In genomic region chr12:102406033-102406584, GRCh38 we compare ENCODE assay signal across 1 cellular context.
TF ChIP-seq lines count a peak whose summit lies in the region.

No MANE protein-coding gene starts in this region.

TF ChIP-seq in K562, 482 proteins besides CTCF, POLR2A, EP300 and RAD21 (continued from another document and continues in another):
- TF ChIP-seq HES1 (IDR thresholded peaks at IDR 0.05; ENCODE audit: low read depth) (no peak), SOX6 (IDR thresholded peaks at IDR 0.05) (peak; percentile 98), NFE2 (IDR thresholded peaks at IDR 0.05; ENCODE audit: low read depth) (peak; percentile 42; the same call in 1 of the 2 replicates), ATF7 (IDR thresholded peaks at IDR 0.05) (peak; percentile 44; the same call in 1 of the 2 replicates), SMAD4 (CRISPR knock-in tag; conservative IDR thresholded peaks at IDR 0.05) (peak; percentile 68), NCOR1 (IDR thresholded peaks at IDR 0.05) (peak; percentile 46; the same call in 1 of the 2 replicates), USF2 (CRISPR knock-in tag; IDR thresholded peaks at IDR 0.05) (peak; percentile 59), MAFF (IDR thresholded peaks at IDR 0.05; ENCODE audit: low read length) (no peak), RCOR1 (IDR thresholded peaks at IDR 0.05; ENCODE audit: borderline replicate concordance in 1 of 2, low read depth in 2 of 2, low read length in 2 of 2) (peak in 1 of 2 experiments; percentile 34; a peak in 1 of 4 replicates), THRB (CRISPR knock-in tag; conservative IDR thresholded peaks at IDR 0.05) (no peak), PKNOX1 (IDR thresholded peaks at IDR 0.05) (peak; percentile 46; the same call in 1 of the 2 replicates), JUND (IDR thresholded peaks at IDR 0.05; ENCODE audit: borderline replicate concordance, low read depth, low read length) (peak; percentile 28; the same call in 1 of the 2 replicates), JUND (tag; IDR thresholded peaks at IDR 0.05; ENCODE audit: borderline replicate concordance, low read depth, low read length) (peak; percentile 30; the same call in 1 of the 3 replicates), PBX2 (CRISPR knock-in tag; IDR thresholded peaks at IDR 0.05; ENCODE audit: low read depth) (no peak), PBX2 (tag; conservative IDR thresholded peaks at IDR 0.05; ENCODE audit: low read depth) (peak; percentile 33; the same call in 1 of the 2 replicates), NR0B1 (IDR thresholded peaks at IDR 0.05; ENCODE audit: partially characterized antibody) (no peak), TAF9B (IDR thresholded peaks at IDR 0.05; ENCODE audit: partially characterized antibody) (peak; percentile 89), TEAD2 (tag; IDR thresholded peaks at IDR 0.05) (no peak), MYC (IDR thresholded peaks at IDR 0.05; ENCODE audit: low read depth, low read length) (peak; percentile 79), MYC (CRISPR knock-in tag; IDR thresholded peaks at IDR 0.05; ENCODE audit: borderline replicate concordance, low read depth) (no peak), YBX1 (IDR thresholded peaks at IDR 0.05) (no peak), DPF2 (IDR thresholded peaks at IDR 0.05) (peak; percentile 52; the same call in 1 of the 2 replicates), ZSCAN32 (CRISPR knock-in tag; IDR thresholded peaks at IDR 0.05) (no peak), CBX3 (IDR thresholded peaks at IDR 0.05; ENCODE audit: borderline replicate concordance in 1 of 2, low read length in 2 of 2) (peak in 1 of 2 experiments; percentile 48; a peak in 1 of 3 replicates), ZNF24 (IDR thresholded peaks at IDR 0.05) (peak; percentile 30; the same call in 1 of the 2 replicates), ARHGAP35 (IDR thresholded peaks at IDR 0.05; ENCODE audit: partially characterized antibody) (no peak), MEIS2 (IDR thresholded peaks at IDR 0.05; ENCODE audit: partially characterized antibody) (peak; percentile 56), EGR1 (conservative IDR thresholded peaks at IDR 0.05) (no peak), BACH1 (tag; IDR thresholded peaks at IDR 0.05) (no peak), RBFOX2 (IDR thresholded peaks at IDR 0.05; ENCODE audit: low read depth, low read length) (no peak), KDM4B (IDR thresholded peaks at IDR 0.05; ENCODE audit: borderline replicate concordance in 2 of 2, low read depth in 1 of 2) (no peak), SIN3A (IDR thresholded peaks at IDR 0.05; ENCODE audit: borderline replicate concordance in 2 of 2, control insufficient read depth in 1 of 2, low read depth in 2 of 2, low read length in 2 of 2) (peak in 1 of 2 experiments; percentile 13; a peak in 1 of 4 replicates), FOXK2 (conservative IDR thresholded peaks at IDR 0.05 in 1 of 2, IDR thresholded peaks at IDR 0.05 in 1 of 2; ENCODE audit: low read depth in 2 of 2) (peak; percentile 62 to 68), GABPB1 (CRISPR knock-in tag; IDR thresholded peaks at IDR 0.05) (no peak), ETS1 (conservative IDR thresholded peaks at IDR 0.05; ENCODE audit: control insufficient read depth, low read depth, low read length) (no peak), ZNF551 (CRISPR knock-in tag; IDR thresholded peaks at IDR 0.05) (no peak), MITF (IDR thresholded peaks at IDR 0.05) (no peak; the same call in 1 of the 2 replicates), TAL1 (IDR thresholded peaks at IDR 0.05) (no peak), MYBL2 (IDR thresholded peaks at IDR 0.05; ENCODE audit: low read depth) (no peak), MYBL2 (CRISPR knock-in tag; IDR thresholded peaks at IDR 0.05; ENCODE audit: borderline replicate concordance) (no peak), ARID1B (IDR thresholded peaks at IDR 0.05) (peak; percentile 50), ZFX (CRISPR knock-in tag; IDR thresholded peaks at IDR 0.05) (no peak), C11orf30 (IDR thresholded peaks at IDR 0.05; ENCODE audit: low read depth) (peak; percentile 38; the same call in 1 of the 2 replicates), ARNT (IDR thresholded peaks at IDR 0.05) (no peak), CREB1 (IDR thresholded peaks at IDR 0.05) (no peak), CREB1 (CRISPR knock-in tag; IDR thresholded peaks at IDR 0.05) (no peak), EP400 (IDR thresholded peaks at IDR 0.05) (peak; percentile 35), MTA3 (IDR thresholded peaks at IDR 0.05; ENCODE audit: borderline replicate concordance) (no peak), MNT (conservative IDR thresholded peaks at IDR 0.05) (peak; percentile 78 to 92), FOXA3 (CRISPR knock-in tag; conservative IDR thresholded peaks at IDR 0.05 in 1 of 2, IDR thresholded peaks at IDR 0.05 in 1 of 2) (no peak), RAD51 (IDR thresholded peaks at IDR 0.05; ENCODE audit: borderline replicate concordance, low read depth) (peak; percentile 64; the same call in 1 of the 2 replicates)
